ENCODE assay signal across 22 cellular contexts in the genomic region with DNA sequence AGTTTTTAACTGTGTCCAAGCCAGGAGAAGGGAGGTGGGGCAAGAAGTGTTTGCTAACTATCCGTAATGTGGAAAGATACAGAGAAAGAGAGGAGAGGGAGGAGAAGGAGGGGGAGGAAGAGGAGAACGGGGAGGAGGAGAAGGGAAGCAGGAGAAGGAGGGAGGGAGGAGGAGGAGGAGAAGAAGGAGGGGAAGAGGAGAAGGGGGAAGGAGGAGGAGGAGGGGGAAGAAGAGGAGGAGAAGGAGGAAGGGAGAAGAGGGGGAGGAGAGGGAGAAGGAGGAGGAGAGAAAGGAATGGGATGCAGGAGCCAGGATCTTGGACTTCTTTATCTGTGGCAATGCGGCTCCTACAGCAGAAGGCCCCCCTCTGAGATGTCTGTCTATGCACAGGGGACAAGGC.
A peak's percentile ranks its signal among the peaks of the same experiment; 100 is the strongest.
DNase-seq lines count a peak whose midpoint lies in the region; ATAC-seq, FAIRE-seq and TF ChIP-seq lines count a peak whose summit lies in the region.
"Had no signal": no experiment of that assay in that cellular context is flagged by ENCODE, and none has a peak within 500 bp of the region (broad histone marks: within the 10 kb centered on the region; RNA-seq: fewer than 3 reads in every experiment).

No MANE protein-coding gene starts in this region.

- FAIRE-seq in urothelium cell line (lab: Jason Lieb, UNC): peak; percentile 53
- FAIRE-seq: A204.1, D721Med, GM12878 had no signal

- no peak overlapping the region for H3K4me3 Mint-ChIP-seq in nephron progenitor cell
- H3K4me3 Mint-ChIP-seq: CD14-positive monocyte; CD4-positive, alpha-beta T cell; CD8-positive, alpha-beta memory T cell; GM23338; H9; HFFc6 had no signal

- peak overlapping the region; percentile 49 for H3K27ac Mint-ChIP-seq in nephron progenitor cell
- H3K27ac Mint-ChIP-seq: CD14-positive monocyte; CD4-positive, alpha-beta T cell; GM23338; H9; HFFc6 had no signal

- peaks cover 7% of the 10 kb centered on the region for H3K27me3 Mint-ChIP-seq in nephron progenitor cell (ENCODE audit: low read depth, poor library complexity)
- H3K27me3 Mint-ChIP-seq: CD4-positive, alpha-beta T cell had no signal

- H3K4me1 Mint-ChIP-seq in nephron progenitor cell: peaks cover 56% of the 10 kb centered on the region
- H3K4me1 Mint-ChIP-seq: CD14-positive monocyte; CD8-positive, alpha-beta memory T cell had no signal

- DNase-seq in NCI-H146 (lab: John Stamatoyannopoulos, UW) (peak; percentile 29), NCI-H146 treated with DMSO at 0.1 percent for 48 hours (lab: John Stamatoyannopoulos, UW; ENCODE audit: unreplicated experiment) (no peak), nephron progenitor cell (no peak), urothelium cell line (ENCODE audit: low spot score) (no peak)
- DNase-seq: ACHN; AML-193; BE2C; CD4-positive, alpha-beta T cell; CD8-positive, alpha-beta memory T cell; DMS 273 treated with DMSO at 0.1 percent for 48 hours; EL; GDM1; H9; HFFc6 had no signal

- no peak for TF ChIP-seq CTCF in nephron progenitor cell (IDR thresholded peaks at IDR 0.05)

- H3K36me3 Mint-ChIP-seq in nephron progenitor cell (ENCODE audit: low read depth): peaks cover 15% of the 10 kb centered on the region
- H3K36me3 Mint-ChIP-seq: CD14-positive monocyte had no signal

- ATAC-seq in HG03039 (IDR thresholded peaks at IDR 0.05; ENCODE audit: unreplicated experiment) (no peak), HG02884 (IDR thresholded peaks at IDR 0.05; ENCODE audit: unreplicated experiment) (no peak)
- ATAC-seq: GM12878, GM23338, HCT116 had no signal

- peaks cover 26% of the 10 kb centered on the region for H3K9me3 Mint-ChIP-seq in nephron progenitor cell
- H3K9me3 Mint-ChIP-seq: HFFc6 had no signal
